ENCODE assay signal across 9 cellular contexts in the genomic region with DNA sequence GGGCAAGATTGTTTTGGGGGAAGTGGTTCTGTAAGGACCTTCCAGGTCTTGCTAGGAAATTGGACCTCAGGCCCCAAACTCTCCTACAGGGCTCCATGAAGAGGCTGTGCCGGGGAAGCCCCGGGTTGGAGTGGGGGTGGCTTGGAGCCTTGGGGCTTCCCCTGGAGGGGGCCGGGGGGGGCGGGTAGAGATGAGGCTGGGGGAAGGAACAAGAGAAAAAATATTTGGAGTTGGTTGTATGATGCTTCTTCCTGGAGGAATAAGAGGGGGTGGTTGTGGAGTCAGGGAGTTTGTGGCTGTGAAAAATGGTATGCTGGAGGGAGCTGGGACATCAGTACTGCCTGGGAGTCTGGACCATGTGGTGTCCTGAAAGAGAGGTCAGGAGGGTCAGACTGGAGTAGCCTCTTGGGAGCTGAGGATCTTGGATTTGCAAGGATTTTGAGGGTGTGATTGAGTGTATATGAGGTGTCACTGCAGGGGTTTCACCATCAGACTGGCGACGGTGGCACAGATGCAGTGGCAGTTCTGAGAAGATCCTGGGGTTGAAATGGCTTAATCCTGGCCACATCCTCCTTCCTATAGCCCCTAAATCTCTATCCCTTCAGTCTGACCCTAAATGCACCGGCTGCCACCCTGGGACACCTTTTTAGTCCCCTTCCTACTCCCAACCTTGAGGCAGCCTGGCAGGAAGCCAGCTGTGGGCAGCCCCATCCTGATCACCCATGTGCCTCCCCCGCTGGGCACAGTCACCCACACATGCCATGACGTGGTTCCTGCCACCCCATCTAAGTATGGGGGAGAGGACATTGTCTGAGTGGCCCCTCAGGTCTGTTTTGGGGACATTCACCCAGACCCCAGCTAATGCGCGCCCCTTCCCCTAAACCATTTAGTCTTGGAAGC. TPM values are rescaled to one million over a fixed set of nuclear protein-coding genes. Genes with fewer than 3 reads are reported as not detected.
DNase-seq lines count a peak whose midpoint lies in the region; ATAC-seq, FAIRE-seq and TF ChIP-seq lines count a peak whose summit lies in the region.
"Had no signal": no experiment of that assay in that cellular context is flagged by ENCODE, and none has a peak within 500 bp of the region (broad histone marks: within the 10 kb centered on the region; RNA-seq: fewer than 3 reads in every experiment).

No MANE protein-coding gene starts in this region.

- H3K4me3 ChIP-seq in rectal smooth muscle tissue (ENCODE audit: low read length) = peak overlapping the region; percentile 89

- ATAC-seq in effector memory CD8-positive, alpha-beta T cell (replicated peaks) = peak; percentile 14
- no peak for ATAC-seq in HG03108 (IDR thresholded peaks at IDR 0.05; ENCODE audit: unreplicated experiment)
- no peak for ATAC-seq in foreskin keratinocyte

- peak; percentile 56 for FAIRE-seq in GM18507 (lab: Jason Lieb, UNC)

- H3K4me1 ChIP-seq in rectal smooth muscle tissue (ENCODE audit: control insufficient read depth, insufficient read depth, low read length) = peaks cover 66% of the 10 kb centered on the region
- H3K4me1 ChIP-seq in foreskin keratinocyte = peaks cover 46% of the 10 kb centered on the region

- peak overlapping the region; percentile 74 for H3K27ac ChIP-seq in rectal smooth muscle tissue (ENCODE audit: low read depth, low read length)
- no peak overlapping the region for H3K27ac ChIP-seq in foreskin keratinocyte

- DNase-seq in GM18507 (ENCODE audit: extremely low spot score, insufficient read length, low read depth) (no peak), middle frontal gyrus (ENCODE audit: extremely low spot score, low spot score) (no peak), NCI-H524 (lab: John Stamatoyannopoulos, UW) (no peak), foreskin keratinocyte (no peak)
- DNase-seq in activated CD4-positive, alpha-beta T cell treated with anti-CD3 and anti-CD28 coated beads for 48 hours = peak; percentile 68
- DNase-seq in effector memory CD8-positive, alpha-beta T cell = peak; percentile 74 to 83 (median 82)

- H3K9ac ChIP-seq in rectal smooth muscle tissue (ENCODE audit: low read length) = no peak overlapping the region

- no peaks in the 10 kb centered on the region for H3K36me3 ChIP-seq in rectal smooth muscle tissue (ENCODE audit: control insufficient read depth, insufficient read depth, low read length)

- H3K27ac Mint-ChIP-seq in effector memory CD8-positive, alpha-beta T cell = peak overlapping the region; percentile 98 to 99

- TF ChIP-seq CTCF in foreskin keratinocyte (conservative IDR thresholded peaks at IDR 0.05) = no peak

- peak overlapping the region; percentile 84 to 86 for H3K4me3 Mint-ChIP-seq in effector memory CD8-positive, alpha-beta T cell

- H3K27me3 Mint-ChIP-seq in effector memory CD8-positive, alpha-beta T cell = no peaks in the 10 kb centered on the region

- peaks cover 74% of the 10 kb centered on the region for H3K36me3 Mint-ChIP-seq in effector memory CD8-positive, alpha-beta T cell (ENCODE audit: insufficient read depth)

- H3K27me3 ChIP-seq in rectal smooth muscle tissue (ENCODE audit: control insufficient read depth, insufficient read depth, low read length) = no peaks in the 10 kb centered on the region
- H3K27me3 ChIP-seq in foreskin keratinocyte = no peaks in the 10 kb centered on the region

- H3K4me1 Mint-ChIP-seq in effector memory CD8-positive, alpha-beta T cell (ENCODE audit: low read depth in 2 of 2) = peaks cover 70 to 82% of the 10 kb centered on the region in 2 donors

- no peaks in the 10 kb centered on the region for H3K9me3 Mint-ChIP-seq in effector memory CD8-positive, alpha-beta T cell

RNA-seq across cellular contexts. Expression of a gene that starts 10.9 kb away (rescaled TPM):
- total RNA-seq in foreskin keratinocyte = 26.4 and 28.4 TPM in 2 replicates
- 21.6 and 22.4 TPM in 2 replicates for polyA plus RNA-seq in foreskin keratinocyte

RNA-seq across cellular contexts. Expression of a gene that starts 32.2 kb away (rescaled TPM):
- total RNA-seq in foreskin keratinocyte = 60.7 and 68.9 TPM in 2 replicates
- polyA plus RNA-seq in foreskin keratinocyte = 31.9 and 41.0 TPM in 2 replicates

RNA-seq across cellular contexts. Expression of a gene that starts 44.6 kb away (rescaled TPM):
- not detected in 2 replicates for total RNA-seq in foreskin keratinocyte
- polyA plus RNA-seq in foreskin keratinocyte = not detected in 2 replicates
- total RNA-seq: kidney epithelial cell had no signal

Comparison
In these comparisons a context has a peak if more than half of its experiments do, and no peak if none do; other contexts are left out.
1. DNase-seq: peak in activated CD4-positive, alpha-beta T cell treated with anti-CD3 and anti-CD28 coated beads for 48 hours (single experiment) and effector memory CD8-positive, alpha-beta T cell (3 of 3); none in GM18507 (single experiment), middle frontal gyrus (single experiment), NCI-H524 (0 of 2) and foreskin keratinocyte (0 of 2).